Comparison of ENCODE assay signal across 10 cellular contexts in genomic region chr3:179272385-179272784, GRCh38. TPM values are rescaled to one million over a fixed set of nuclear protein-coding genes. Genes with fewer than 3 reads are reported as not detected.
DNase-seq lines count a peak whose midpoint lies in the region; ATAC-seq, FAIRE-seq and TF ChIP-seq lines count a peak whose summit lies in the region.
"Had no signal": no experiment of that assay in that cellular context is flagged by ENCODE, and none has a peak within 500 bp of the region (broad histone marks: within the 10 kb centered on the region; RNA-seq: fewer than 3 reads in every experiment).

No MANE protein-coding gene starts in this region.

- no peaks in the 10 kb centered on the region for H4K20me1 ChIP-seq in DND-41 (ENCODE audit: insufficient read depth, low read length)
- no peaks in the 10 kb centered on the region for H4K20me1 ChIP-seq in IMR-90 (ENCODE audit: insufficient read depth, low read length)
- H4K20me1 ChIP-seq in GM12878 (ENCODE audit: control insufficient read depth, insufficient read depth) = no peaks in the 10 kb centered on the region

- H3K4me3 ChIP-seq in DND-41 (ENCODE audit: low read depth in 1 of 2, low read length in 2 of 2) (no peak overlapping the region), IMR-90 (ENCODE audit: insufficient read depth, low read depth, low read length) (no peak overlapping the region; the same call in 1 of the 2 replicates), GM12878 (no peak overlapping the region), lower lobe of right lung (no peak overlapping the region)
- H3K4me3 ChIP-seq: prostate gland had no signal

- H3K18ac ChIP-seq in IMR-90 (ENCODE audit: low read depth, low read length) = no peak overlapping the region

- WGBS in IMR-90 (ENCODE audit: extremely low coverage in 2 of 2, insufficient read length in 1 of 2), 2 experiments = no CpG with 5 or more reads among the region's 3 CpGs
- 96% methylated on average over 3 of the region's 3 CpGs for WGBS in GM12878 (ENCODE audit: insufficient coverage, insufficient replicate concordance, low lambda C conversion rate, missing lambda C conversion rate)

- H2AFZ ChIP-seq in DND-41 (ENCODE audit: low read depth, low read length) (no peak overlapping the region), IMR-90 (replicated peaks; ENCODE audit: low read length, poor library complexity) (no peak overlapping the region), GM12878 (ENCODE audit: control insufficient read depth, low read depth, low read length) (no peak overlapping the region)

- H3K4me2 ChIP-seq in DND-41 (ENCODE audit: insufficient read depth, low read length) (no peak overlapping the region), IMR-90 (ENCODE audit: low read depth, low read length) (no peak overlapping the region), GM12878 (ENCODE audit: control insufficient read depth, insufficient read depth) (no peak overlapping the region)

- no peak overlapping the region for H3K23ac ChIP-seq in IMR-90 (ENCODE audit: low read depth, low read length)

- H3K79me2 ChIP-seq in DND-41 (ENCODE audit: insufficient read depth, low read length) (no peaks in the 10 kb centered on the region), GM12878 (ENCODE audit: control insufficient read depth, insufficient read depth, low read length) (no peaks in the 10 kb centered on the region)

- TF ChIP-seq CTCF in DND-41 (IDR thresholded peaks at IDR 0.05; ENCODE audit: borderline replicate concordance, extremely low read depth, low read length, poor library complexity, severe bottlenecking) (peak; percentile 54), IMR-90 (conservative IDR thresholded peaks at IDR 0.05; ENCODE audit: low read depth, low read length) (peak; percentile 38), GM12878 (IDR thresholded peaks at IDR 0.05 in 2 of 3, conservative IDR thresholded peaks at IDR 0.05 in 1 of 3; ENCODE audit: control insufficient read depth in 2 of 3, extremely low read depth in 1 of 3, insufficient read depth in 1 of 3, low read depth in 3 of 3, low read length in 3 of 3) (peak; percentile 16 to 22 (median 19); a peak in 4 of 6 replicates), lower lobe of right lung (IDR thresholded peaks at IDR 0.05) (peak; percentile 34)

- TF ChIP-seq RAD21 in IMR-90 (IDR thresholded peaks at IDR 0.05; ENCODE audit: low read length) (peak; percentile 42), GM12878 (IDR thresholded peaks at IDR 0.05; ENCODE audit: insufficient read depth, low read depth, low read length) (peak; percentile 29; the same call in 1 of the 2 replicates)

- in situ Hi-C loops in IMR-90 (cut with MboI; ENCODE audit: low sequenced_read_pairs) = no loop called here
- in situ Hi-C loops in GM12878 (cut with MboI) = no loop called here

- H3K4me1 ChIP-seq in DND-41 (ENCODE audit: insufficient read depth, low read length) = peaks cover 5% of the 10 kb centered on the region; the same call in 1 of the 2 replicates
- peaks cover 2% of the 10 kb centered on the region; the same call in 1 of the 2 replicates for H3K4me1 ChIP-seq in IMR-90 (ENCODE audit: control insufficient read depth, insufficient read depth, low read length)
- no peaks in the 10 kb centered on the region for H3K4me1 ChIP-seq in GM12878 (ENCODE audit: control insufficient read depth, insufficient read depth, low read length)
- H3K4me1 ChIP-seq in lower lobe of right lung = no peaks in the 10 kb centered on the region
- H3K4me1 ChIP-seq: prostate gland had no signal

- H3K79me1 ChIP-seq in IMR-90 (ENCODE audit: low read depth in 1 of 2, low read length in 2 of 2) = no peaks in the 10 kb centered on the region

- H3K14ac ChIP-seq in IMR-90 (replicated peaks; ENCODE audit: low read depth, low read length) = no peak overlapping the region

- no peak for FAIRE-seq in GM12878 (lab: Jason Lieb, UNC)

- no peak overlapping the region for H3K4ac ChIP-seq in IMR-90 (ENCODE audit: low read depth, low read length)

- TF ChIP-seq POLR2A in IMR-90 (IDR thresholded peaks at IDR 0.05; ENCODE audit: low read depth, low read length) = no peak
- TF ChIP-seq POLR2A in GM12878 (IDR thresholded peaks at IDR 0.05; ENCODE audit: low read depth, low read length) = no peak

- H2BK5ac ChIP-seq in IMR-90 (ENCODE audit: low read depth, low read length, poor library complexity, severe bottlenecking) = no peak overlapping the region

- H3K56ac ChIP-seq in IMR-90 (ENCODE audit: extremely low read depth, insufficient read depth, low read length) = no peak overlapping the region

- TF ChIP-seq EP300 in GM12878 (IDR thresholded peaks at IDR 0.05; ENCODE audit: borderline replicate concordance in 1 of 2, control insufficient read depth in 1 of 2, low read depth in 2 of 2, low read length in 2 of 2) = no peak

- no peak overlapping the region for H4K5ac ChIP-seq in IMR-90 (ENCODE audit: low read depth, low read length)

- RAD21 ChIA-PET in GM12878 (lab: Charles Lee; ENCODE audit: unreplicated experiment) = no interaction called here

- no peak overlapping the region for H3K9ac ChIP-seq in DND-41 (ENCODE audit: low read depth, low read length)
- no peak overlapping the region for H3K9ac ChIP-seq in IMR-90 (ENCODE audit: low read depth, low read length)
- H3K9ac ChIP-seq in GM12878 (ENCODE audit: control insufficient read depth, insufficient read depth, low read length) = no peak overlapping the region

- no peak overlapping the region for H3K27ac ChIP-seq in DND-41 (ENCODE audit: low read length)
- H3K27ac ChIP-seq in IMR-90 (ENCODE audit: insufficient read depth, low read length) = no peak overlapping the region
- no peak overlapping the region for H3K27ac ChIP-seq in GM12878 (ENCODE audit: control insufficient read depth, insufficient read depth)
- H3K27ac ChIP-seq in lower lobe of right lung = no peak overlapping the region
- H3K27ac ChIP-seq: prostate gland had no signal

- no peak overlapping the region for H4K91ac ChIP-seq in IMR-90 (ENCODE audit: insufficient read depth, low read depth, low read length)

- H3K9me3 ChIP-seq in DND-41 (ENCODE audit: insufficient read depth, low read length, severe bottlenecking) (no peaks in the 10 kb centered on the region), IMR-90 (ENCODE audit: control insufficient read depth, insufficient read depth, low read length) (no peaks in the 10 kb centered on the region), GM12878 (replicated peaks; ENCODE audit: control insufficient read depth, insufficient read depth, low read length) (no peaks in the 10 kb centered on the region), lower lobe of right lung (no peaks in the 10 kb centered on the region)
- H3K9me3 ChIP-seq: prostate gland had no signal

- intact Hi-C loops in IMR-90 (cut with micrococcal nuclease) (loop anchor here (10.0 kb wide), 1 partner anchor 848 kb away; no protein-coding TSS in a partner anchor), GM12878 (cut with micrococcal nuclease; ENCODE audit: unreplicated experiment) (no loop called here), lower lobe of right lung (cut with DNase I) (no loop called here)

- H4K8ac ChIP-seq in IMR-90 (ENCODE audit: low read depth in 2 of 2, low read length in 2 of 2) = no peak overlapping the region

- no peak for DNase-seq in DND-41
- peak; percentile 8 for DNase-seq in IMR-90
- DNase-seq in GM12878 (ENCODE audit: low read depth, low spot score) = no peak
- DNase-seq in lower lobe of right lung = no peak
- DNase-seq in dedifferentiated amniotic fluid mesenchymal stem cell (ENCODE audit: extremely low spot score) = no peak
- no peak for DNase-seq in SK-N-DZ (ENCODE audit: low spot score)
- no peak for DNase-seq in SHP77 treated with DMSO at 0.1 percent for 48 hours (lab: John Stamatoyannopoulos, UW)
- DNase-seq: activated effector memory CD4-positive, alpha-beta T cell treated with Interleukin-2 at 50 U/mL for 16 hours; GDM1 had no signal

- no peak overlapping the region for H2AK9ac ChIP-seq in IMR-90 (replicated peaks; ENCODE audit: low read depth, low read length, poor library complexity)

- H3K27me3 ChIP-seq in DND-41 (ENCODE audit: insufficient read depth, low read length, poor library complexity) (peaks cover 2% of the 10 kb centered on the region), IMR-90 (ENCODE audit: control insufficient read depth, insufficient read depth, low read length) (0 out of 2 replicates have a peak, but pooled peaks cover 1% of the 10 kb centered on the region), GM12878 (replicated peaks in 1 of 2; ENCODE audit: control insufficient read depth in 2 of 2, insufficient read depth in 2 of 2, low read length in 1 of 2) (no peaks in the 10 kb centered on the region; a peak in 1 of 4 replicates), lower lobe of right lung (ENCODE audit: low read depth) (no peaks in the 10 kb centered on the region)

- SMC1A ChIA-PET in GM12878 (lab: Charles Lee; ENCODE audit: uncharacterized antibody, unreplicated experiment) = interaction anchor here (0.9 to 1.8 kb wide), 7 partner anchors 22 to 204 kb away, joined by 3 to 5 read pairs (median 4); no protein-coding TSS in a partner anchor

- H2BK20ac ChIP-seq in IMR-90 (ENCODE audit: low read depth, low read length) = no peak overlapping the region

- CTCF ChIA-PET in IMR-90 (lab: Yijun Ruan, JAX) (interaction anchor here (0.6 to 1.4 kb wide), 3 partner anchors 8 to 16 kb away, joined by 3 to 4 read pairs (median 3); no protein-coding TSS in a partner anchor), GM12878 (lab: Yijun Ruan, JAX) (interaction anchor here (0.7 to 1.8 kb wide), 8 partner anchors 8 to 257 kb away, joined by 3 to 10 read pairs (median 4); no protein-coding TSS in a partner anchor)

- no peak overlapping the region for H2BK15ac ChIP-seq in IMR-90 (ENCODE audit: low read depth, low read length)

- H3K9me1 ChIP-seq in IMR-90 (ENCODE audit: insufficient read depth, low read length) = no peaks in the 10 kb centered on the region

- dilution Hi-C loops in IMR-90 (cut with HindIII; ENCODE audit: low sequenced_read_pairs, unreplicated experiment) = no loop called here

- ATAC-seq in DND-41 (ENCODE audit: insufficient read depth, low read depth) (peak; percentile 49; the same call in 2 of the 3 replicates), IMR-90 (ENCODE audit: low read depth) (no peak), GM12878 (no peak), lower lobe of right lung (no peak)

- BruUV-seq in IMR-90 (replicated peaks; lab: Mats Ljungman, UMichigan) = no TSS peak
- no TSS peak for BruUV-seq in GM12878 (replicated peaks; lab: Mats Ljungman, UMichigan)

- POLR2A ChIA-PET in IMR-90 (lab: Charles Lee; ENCODE audit: unreplicated experiment) = interaction anchor here (0.5 kb wide), 1 partner anchor 40 kb away, joined by 3 read pairs; no protein-coding TSS in a partner anchor
- POLR2A ChIA-PET in GM12878 (lab: Charles Lee) = no interaction called here

- H3K36me3 ChIP-seq in DND-41 (ENCODE audit: insufficient read depth, low read length) = no peaks in the 10 kb centered on the region
- no peaks in the 10 kb centered on the region for H3K36me3 ChIP-seq in IMR-90 (ENCODE audit: control insufficient read depth, insufficient read depth, low read length)
- no peaks in the 10 kb centered on the region for H3K36me3 ChIP-seq in GM12878 (ENCODE audit: control insufficient read depth in 2 of 2, insufficient read depth in 2 of 2, low read length in 1 of 2)
- no peaks in the 10 kb centered on the region for H3K36me3 ChIP-seq in lower lobe of right lung
- H3K36me3 ChIP-seq: prostate gland had no signal

- H2AK5ac ChIP-seq in IMR-90 (ENCODE audit: low read depth, low read length) = no peak overlapping the region

- no peak overlapping the region for H2BK120ac ChIP-seq in IMR-90 (ENCODE audit: low read depth, low read length)

RNA-seq across cellular contexts. Expression of gene KCNMB3, which starts 21.5 kb away (rescaled TPM):
- 0.72 and 0.83 TPM in 2 replicates for total RNA-seq in IMR-90 (2012; rRNA removed)
- 0.59 and 1.2 TPM in 2 replicates for polyA plus RNA-seq in IMR-90 (2012; rRNA removed)
- 0.21 and 0.22 TPM in 2 replicates for polyA plus RNA-seq in IMR-90 (2012; cell fraction: cytosol; rRNA removed)
- 1.5 and 6.2 TPM in 2 replicates for polyA plus RNA-seq in IMR-90 (2012; cell fraction: nucleus; rRNA removed; ENCODE audit: low replicate concordance)
- 10.5 and 12.3 TPM in 2 replicates for total RNA-seq in GM12878 (2013; cell fraction: nucleolus; rRNA removed)
- total RNA-seq in GM12878 (2014; rRNA removed) = 2.2 and 2.3 TPM in 2 replicates
- 2.9 and 3.2 TPM in 2 replicates for total RNA-seq in GM12878 (2014; rRNA removed; fragmentation: Illumina TruSeq; extraction: Trizol)
- 1.7 and 2.1 TPM in 2 replicates for total RNA-seq in GM12878 (2021)
- polyA plus RNA-seq in GM12878 (2011; ENCODE audit: low read depth) = 1.5 TPM
- 3.4 and 4.3 TPM in 2 replicates for polyA plus RNA-seq in GM12878 (2011; rRNA removed)
- 2.1 and 2.2 TPM in 2 replicates for polyA plus RNA-seq in GM12878 (2011; cell fraction: cytosol; rRNA removed)
- polyA plus RNA-seq in GM12878 (2011; cell fraction: nucleus; rRNA removed) = 9.6 and 9.9 TPM in 2 replicates
- polyA plus RNA-seq in GM12878 (2012) = 3.8 and 7.8 TPM in 2 replicates
- 4.6 and 4.8 TPM in 2 replicates for polyA plus RNA-seq in GM12878 (2014; fragmentation: Illumina TruSeq; extraction: Trizol)
- polyA plus RNA-seq in GM12878 (2014; fragmentation: Nextera tagmentation; extraction: Ambion mirVana) = 1 to 10 TPM; 1.2 to 3.2 TPM
- 1.7 and 2.2 TPM in 2 replicates for polyA plus RNA-seq in GM12878 (2014; rRNA removed)
- polyA plus RNA-seq in GM12878 (2016; fragmentation: Nextera tagmentation; extraction: Ambion mirVana) = under 1 TPM; 0.20 to 0.62 TPM
- 5.2 and 5.9 TPM in 2 replicates for polyA minus RNA-seq in GM12878 (2011; rRNA and poly(A)+ RNA removed)
- 0.80 and 0.83 TPM in 2 replicates for polyA minus RNA-seq in GM12878 (2011; cell fraction: cytosol; rRNA and poly(A)+ RNA removed)
- polyA minus RNA-seq in GM12878 (2011; cell fraction: nucleus; rRNA and poly(A)+ RNA removed) = 6.6 and 12.0 TPM in 2 replicates
- 2.9 TPM for total RNA-seq in lower lobe of right lung
- polyA plus RNA-seq in SK-N-DZ (2014; cell fraction: cytosol; rRNA removed) = 2.2 and 2.9 TPM in 2 replicates
- polyA plus RNA-seq in SK-N-DZ (2014; cell fraction: nucleus; rRNA removed) = 3.9 and 10.8 TPM in 2 replicates

RNA-seq across cellular contexts. Expression of gene ZNF639, which starts 50.4 kb away (rescaled TPM):
- total RNA-seq in IMR-90 (2012; rRNA removed) = 50.5 and 57.8 TPM in 2 replicates
- 12.9 and 15.9 TPM in 2 replicates for polyA plus RNA-seq in IMR-90 (2012; rRNA removed)
- polyA plus RNA-seq in IMR-90 (2012; cell fraction: cytosol; rRNA removed) = 3.6 and 4.1 TPM in 2 replicates
- 2.0 and 9.3 TPM in 2 replicates for polyA plus RNA-seq in IMR-90 (2012; cell fraction: nucleus; rRNA removed; ENCODE audit: low replicate concordance)
- total RNA-seq in GM12878 (2013; cell fraction: nucleolus; rRNA removed) = 31.3 and 33.6 TPM in 2 replicates
- 46.9 and 56.6 TPM in 2 replicates for total RNA-seq in GM12878 (2014; rRNA removed)
- total RNA-seq in GM12878 (2014; rRNA removed; fragmentation: Illumina TruSeq; extraction: Trizol) = 49.0 and 50.2 TPM in 2 replicates
- total RNA-seq in GM12878 (2021) = 39.0 and 42.2 TPM in 2 replicates
- 19.2 TPM for polyA plus RNA-seq in GM12878 (2011; ENCODE audit: low read depth)
- polyA plus RNA-seq in GM12878 (2011; rRNA removed) = 19.6 and 27.3 TPM in 2 replicates
- 9.5 and 10.0 TPM in 2 replicates for polyA plus RNA-seq in GM12878 (2011; cell fraction: cytosol; rRNA removed)
- polyA plus RNA-seq in GM12878 (2011; cell fraction: nucleus; rRNA removed) = 7.7 and 8.1 TPM in 2 replicates
- polyA plus RNA-seq in GM12878 (2012) = 26.9 and 32.2 TPM in 2 replicates
- polyA plus RNA-seq in GM12878 (2014; fragmentation: Illumina TruSeq; extraction: Trizol) = 61.2 and 78.4 TPM in 2 replicates
- 10 to 100 TPM; 16.3 to 17.7 TPM for polyA plus RNA-seq in GM12878 (2014; fragmentation: Nextera tagmentation; extraction: Ambion mirVana)
- 28.2 and 38.5 TPM in 2 replicates for polyA plus RNA-seq in GM12878 (2014; rRNA removed)
- polyA plus RNA-seq in GM12878 (2016; fragmentation: Nextera tagmentation; extraction: Ambion mirVana) = 10 to 100 TPM; 26.9 to 32.0 TPM
- 10.6 and 18.0 TPM in 2 replicates for polyA minus RNA-seq in GM12878 (2011; rRNA and poly(A)+ RNA removed)
- 3.2 and 8.0 TPM in 2 replicates for polyA minus RNA-seq in GM12878 (2011; cell fraction: cytosol; rRNA and poly(A)+ RNA removed)
- 3.0 and 6.9 TPM in 2 replicates for polyA minus RNA-seq in GM12878 (2011; cell fraction: nucleus; rRNA and poly(A)+ RNA removed)
- total RNA-seq in lower lobe of right lung = 26.2 TPM
- polyA plus RNA-seq in SK-N-DZ (2014; cell fraction: cytosol; rRNA removed) = 84.7 and 85.3 TPM in 2 replicates
- 54.8 and 60.8 TPM in 2 replicates for polyA plus RNA-seq in SK-N-DZ (2014; cell fraction: nucleus; rRNA removed)
